ENCODE assay signal across 8 cellular contexts in the genomic region with DNA sequence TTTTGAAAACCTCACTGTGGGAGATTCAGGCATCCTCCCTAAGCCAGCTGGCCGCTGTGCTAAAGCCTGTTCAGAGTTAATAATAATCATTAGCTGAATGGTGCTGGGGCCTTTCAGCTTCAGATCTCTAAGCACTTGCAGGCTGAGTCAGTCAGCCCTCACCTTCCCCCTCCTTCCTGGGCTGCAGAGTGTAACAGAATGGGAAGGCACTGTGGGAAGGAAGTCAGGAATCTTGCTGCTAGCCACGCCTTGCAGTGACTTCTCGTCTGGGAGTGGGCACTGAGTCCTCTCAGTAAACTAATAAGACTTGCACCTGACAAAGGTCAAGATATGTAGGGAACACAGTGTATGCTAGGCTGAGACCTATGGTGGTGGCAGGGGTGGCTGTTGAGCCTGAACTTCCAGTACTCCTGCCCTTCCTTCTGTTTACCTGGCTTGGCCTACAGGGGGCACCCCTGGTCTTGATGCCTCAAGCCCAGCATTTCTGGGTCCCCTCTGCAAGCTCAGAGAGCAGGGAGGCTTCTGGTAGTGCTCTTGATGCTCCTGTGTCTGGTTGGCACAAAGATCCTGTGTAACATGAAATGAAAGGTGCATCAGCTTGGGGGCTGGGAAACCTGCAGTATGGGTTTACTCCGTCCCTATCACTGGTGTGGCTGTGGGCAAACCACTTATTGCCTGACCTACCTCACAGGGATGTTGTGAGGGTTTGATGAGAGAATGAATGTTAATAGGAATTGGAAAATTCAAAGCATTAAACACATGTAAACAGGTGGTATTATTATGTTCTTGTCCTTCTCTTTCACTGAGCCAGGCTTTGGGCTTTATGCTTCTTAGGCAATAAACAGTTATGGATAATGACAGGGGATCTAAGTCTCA. TPM values are rescaled to one million over a fixed set of nuclear protein-coding genes. Genes with fewer than 3 reads are reported as not detected.
DNase-seq lines count a peak whose midpoint lies in the region; ATAC-seq, FAIRE-seq and TF ChIP-seq lines count a peak whose summit lies in the region.
"Had no signal": no experiment of that assay in that cellular context is flagged by ENCODE, and none has a peak within 500 bp of the region (broad histone marks: within the 10 kb centered on the region; RNA-seq: fewer than 3 reads in every experiment).

No MANE protein-coding gene starts in this region.

- peak overlapping the region; percentile 5 for H4K91ac ChIP-seq in mesenchymal stem cell (ENCODE audit: low read length)

- no peaks in the 10 kb centered on the region for H3K36me3 Mint-ChIP-seq in activated naive CD4-positive, alpha-beta T cell treated with anti-CD3 and anti-CD28 coated beads for 36 hours (ENCODE audit: low read depth)

- no peaks in the 10 kb centered on the region for H3K27me3 ChIP-seq in mesenchymal stem cell (ENCODE audit: control insufficient read depth in 1 of 2, insufficient read depth in 1 of 2, low read length in 2 of 2)

- H3K9me3 ChIP-seq in mesenchymal stem cell (ENCODE audit: control insufficient read depth, low read length): no peaks in the 10 kb centered on the region

- H3K27ac ChIP-seq in mesenchymal stem cell (ENCODE audit: low read length, poor library complexity, severe bottlenecking): peak overlapping the region; percentile 76

- no peak overlapping the region for H3K4me3 ChIP-seq in mesenchymal stem cell (ENCODE audit: insufficient read depth in 1 of 2, low read depth in 1 of 2, low read length in 2 of 2)

- H3K23ac ChIP-seq in mesenchymal stem cell (ENCODE audit: low read length in 2 of 2): no peak overlapping the region

- H2AFZ ChIP-seq in mesenchymal stem cell (ENCODE audit: low read depth, low read length): no peak overlapping the region

- no peak overlapping the region for H3K18ac ChIP-seq in mesenchymal stem cell (ENCODE audit: low read depth in 1 of 2, low read length in 2 of 2)

- TF ChIP-seq CTCF in D721Med (IDR thresholded peaks at IDR 0.05; ENCODE audit: insufficient read depth, missing control alignments): peak; percentile 29

- no peak overlapping the region for H3K4ac ChIP-seq in mesenchymal stem cell (ENCODE audit: low read depth in 1 of 2, low read length in 2 of 2)

- FAIRE-seq in D721Med (lab: Jason Lieb, UNC): no peak
- FAIRE-seq: TTC549 had no signal

- peak overlapping the region; percentile 68 for H2AK5ac ChIP-seq in mesenchymal stem cell (ENCODE audit: low read length, severe bottlenecking)

- H3K27me3 Mint-ChIP-seq in activated naive CD4-positive, alpha-beta T cell treated with anti-CD3 and anti-CD28 coated beads for 36 hours (ENCODE audit: low read depth): no peaks in the 10 kb centered on the region

- no peak overlapping the region for H2BK120ac ChIP-seq in mesenchymal stem cell (ENCODE audit: low read depth, low read length)

- peaks cover 91% of the 10 kb centered on the region for H3K4me1 Mint-ChIP-seq in activated naive CD4-positive, alpha-beta T cell treated with anti-CD3 and anti-CD28 coated beads for 36 hours (ENCODE audit: low read depth)

- H3K36me3 ChIP-seq in mesenchymal stem cell (ENCODE audit: control insufficient read depth in 1 of 2, insufficient read depth in 2 of 2, low read depth in 1 of 2, low read length in 2 of 2): peaks cover 24 to 42% of the 10 kb centered on the region in 2 experiments

- no peak overlapping the region for H3K14ac ChIP-seq in mesenchymal stem cell (ENCODE audit: low read length in 2 of 2)

- DNase-seq in D721Med (ENCODE audit: insufficient read length, low spot score) (no peak), NCI-H1694 (lab: John Stamatoyannopoulos, UW) (peak; percentile 68), mesenchymal stem cell (peak; percentile 69)
- DNase-seq in activated naive CD4-positive, alpha-beta T cell treated with anti-CD3 and anti-CD28 coated beads for 36 hours: peak; percentile 73

- H2BK5ac ChIP-seq in mesenchymal stem cell (ENCODE audit: low read depth, low read length, poor library complexity, severe bottlenecking): no peak overlapping the region

- intact Hi-C loops in activated naive CD4-positive, alpha-beta T cell treated with anti-CD3 and anti-CD28 coated beads for 36 hours (cut with micrococcal nuclease): loop anchor here (5.0 kb wide), 2 partner anchors 117 to 407 kb away; partner anchors contain the start of genes AMPD2 and GNAT2

- ATAC-seq in HG03571 (IDR thresholded peaks at IDR 0.05; ENCODE audit: unreplicated experiment): no peak
- no peak for ATAC-seq in GM21825 (IDR thresholded peaks at IDR 0.05; ENCODE audit: unreplicated experiment)

- 60% methylated on average over 4 of the region's 4 CpGs for WGBS in mesenchymal stem cell

- H2BK12ac ChIP-seq in mesenchymal stem cell (ENCODE audit: low read length in 2 of 2): peak overlapping the region in 1 of 2 experiments; percentile 21

- no peak overlapping the region for H3K9ac ChIP-seq in mesenchymal stem cell (ENCODE audit: low read length)

- peaks cover 31% of the 10 kb centered on the region for H3K79me1 ChIP-seq in mesenchymal stem cell (replicated peaks; ENCODE audit: low read length, poor library complexity, severe bottlenecking)

- H2BK15ac ChIP-seq in mesenchymal stem cell (ENCODE audit: low read depth, poor library complexity, severe bottlenecking): no peak overlapping the region

- H3K4me2 ChIP-seq in mesenchymal stem cell (ENCODE audit: low read length, poor library complexity, severe bottlenecking): no peak overlapping the region

- H3K27ac Mint-ChIP-seq in activated naive CD4-positive, alpha-beta T cell treated with anti-CD3 and anti-CD28 coated beads for 36 hours: peak overlapping the region; percentile 81

- H4K8ac ChIP-seq in mesenchymal stem cell (ENCODE audit: low read length): no peak overlapping the region

- H3K4me1 ChIP-seq in mesenchymal stem cell (ENCODE audit: control insufficient read depth, insufficient read depth, low read depth, low read length): peaks cover 34% of the 10 kb centered on the region

- H3K4me3 Mint-ChIP-seq in activated naive CD4-positive, alpha-beta T cell treated with anti-CD3 and anti-CD28 coated beads for 36 hours: no peak overlapping the region

- CTCF ChIA-PET in activated naive CD4-positive, alpha-beta T cell treated with anti-CD3 and anti-CD28 coated beads for 36 hours (lab: Charles Lee): interaction anchor here (1.1 to 35.8 kb wide), 8 partner anchors 4 to 143 kb away, joined by 3 to 1207 read pairs (median 5); partner anchors contain the start of genes AMIGO1, CYB561D1, GPR61 and SYPL2

- H3K9me3 Mint-ChIP-seq in activated naive CD4-positive, alpha-beta T cell treated with anti-CD3 and anti-CD28 coated beads for 36 hours: no peaks in the 10 kb centered on the region

RNA-seq across cellular contexts. Expression of gene CYB561D1, which starts 6.0 kb away (rescaled TPM):
- total RNA-seq in activated naive CD4-positive, alpha-beta T cell treated with anti-CD3 and anti-CD28 coated beads for 36 hours: 1 to 10 TPM; 6.6 to 8.5 TPM
- 4.1 TPM for polyA plus RNA-seq in mesenchymal stem cell (2013, experiment 1 of 2)
- 4.2 TPM for polyA plus RNA-seq in mesenchymal stem cell (2013, experiment 2 of 2)

RNA-seq across cellular contexts. Expression of gene AMIGO1, which starts 9.6 kb away (rescaled TPM):
- 1 to 10 TPM; 1.5 to 1.7 TPM for total RNA-seq in activated naive CD4-positive, alpha-beta T cell treated with anti-CD3 and anti-CD28 coated beads for 36 hours
- 0.36 TPM for polyA plus RNA-seq in mesenchymal stem cell (2013, experiment 1 of 2)
- polyA plus RNA-seq in mesenchymal stem cell (2013, experiment 2 of 2): 0.36 TPM

RNA-seq across cellular contexts. Expression of gene ATXN7L2, which starts 16.2 kb away (rescaled TPM):
- total RNA-seq in activated naive CD4-positive, alpha-beta T cell treated with anti-CD3 and anti-CD28 coated beads for 36 hours: 10 to 100 TPM; 15.2 to 16.4 TPM
- polyA plus RNA-seq in mesenchymal stem cell (2013, experiment 1 of 2): 2.0 TPM
- 2.0 TPM for polyA plus RNA-seq in mesenchymal stem cell (2013, experiment 2 of 2)

RNA-seq across cellular contexts. Expression of gene SYPL2, which starts 33.6 kb away (rescaled TPM):
- under 1 TPM in 1 of 2 experiments, not detected in 1; 0.05 TPM for total RNA-seq in activated naive CD4-positive, alpha-beta T cell treated with anti-CD3 and anti-CD28 coated beads for 36 hours
- 0.47 TPM for polyA plus RNA-seq in mesenchymal stem cell (2013, experiment 1 of 2)
- polyA plus RNA-seq in mesenchymal stem cell (2013, experiment 2 of 2): 0.52 TPM

RNA-seq across cellular contexts. Expression of gene GPR61, which starts 39.8 kb away (rescaled TPM):
- total RNA-seq in activated naive CD4-positive, alpha-beta T cell treated with anti-CD3 and anti-CD28 coated beads for 36 hours: under 1 TPM in 1 of 2 experiments, not detected in 1; 0.31 TPM
- not detected for polyA plus RNA-seq in mesenchymal stem cell (2013, experiment 1 of 2)
- not detected for polyA plus RNA-seq in mesenchymal stem cell (2013, experiment 2 of 2)
- polyA plus RNA-seq: urinary bladder had no signal
